ENCODE assay signal across 1 cellular context in the genomic region with DNA sequence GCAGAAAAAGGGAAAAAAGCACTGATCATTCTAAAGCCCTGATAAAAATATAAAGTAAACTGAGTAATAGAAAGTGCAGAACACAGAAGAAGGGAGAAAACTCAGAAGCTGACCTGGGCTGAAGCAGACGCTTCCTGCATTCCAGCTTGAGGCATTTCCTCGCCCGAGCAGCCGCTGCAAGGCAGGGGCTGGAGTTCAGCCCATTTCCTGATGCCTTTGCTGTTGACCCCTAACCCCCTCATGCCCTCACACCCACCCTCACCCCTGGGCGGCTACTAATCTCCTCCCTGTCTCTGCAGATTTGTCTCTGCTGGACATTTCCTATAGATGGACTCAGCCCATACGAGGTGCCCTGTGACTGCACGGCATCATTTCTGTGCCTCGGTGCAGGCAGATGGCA.
TF ChIP-seq lines count a peak whose summit lies in the region.

No MANE protein-coding gene starts in this region.

TF ChIP-seq in WTC11, 78 proteins besides CTCF, POLR2A, EP300 and RAD21 (continued from another document):
- TF ChIP-seq ZNF317 (CRISPR knock-in tag; IDR thresholded peaks at IDR 0.05; ENCODE audit: borderline replicate concordance, low read depth), result no peak
